ENCODE assay signal across 1 cellular context in genomic region chr16:66888647-66889615, GRCh38.
TF ChIP-seq lines count a peak whose summit lies in the region.

No MANE protein-coding gene starts in this region.

TF ChIP-seq in WTC11, 78 proteins besides CTCF, POLR2A, EP300 and RAD21 (continued from another document):
- TF ChIP-seq E2F5 (CRISPR knock-in tag; IDR thresholded peaks at IDR 0.05) (no peak), IRF2 (CRISPR knock-in tag; IDR thresholded peaks at IDR 0.05; ENCODE audit: borderline replicate concordance, low read depth) (no peak), ZBTB21 (CRISPR knock-in tag; IDR thresholded peaks at IDR 0.05; ENCODE audit: borderline replicate concordance) (no peak), GTF2I (CRISPR knock-in tag; conservative IDR thresholded peaks at IDR 0.05) (no peak), FOXJ3 (CRISPR knock-in tag; IDR thresholded peaks at IDR 0.05; ENCODE audit: borderline replicate concordance) (no peak), ZNF317 (CRISPR knock-in tag; IDR thresholded peaks at IDR 0.05; ENCODE audit: borderline replicate concordance, low read depth) (no peak), SMAD4 (CRISPR knock-in tag; IDR thresholded peaks at IDR 0.05) (no peak), E2F1 (CRISPR knock-in tag; IDR thresholded peaks at IDR 0.05) (no peak), NR1H2 (CRISPR knock-in tag; IDR thresholded peaks at IDR 0.05) (no peak), SOX15 (CRISPR knock-in tag; IDR thresholded peaks at IDR 0.05) (no peak), ZSCAN18 (CRISPR knock-in tag; IDR thresholded peaks at IDR 0.05) (no peak)
